1 cellular context compared by ENCODE assay signal in genomic region chr4:24805036-24805435, GRCh38.
TF ChIP-seq lines count a peak whose summit lies in the region.

No MANE protein-coding gene starts in this region.

TF ChIP-seq in HepG2, 621 proteins besides CTCF, POLR2A, EP300 and RAD21 (continued from another document):
- TF ChIP-seq, protein P1, sequence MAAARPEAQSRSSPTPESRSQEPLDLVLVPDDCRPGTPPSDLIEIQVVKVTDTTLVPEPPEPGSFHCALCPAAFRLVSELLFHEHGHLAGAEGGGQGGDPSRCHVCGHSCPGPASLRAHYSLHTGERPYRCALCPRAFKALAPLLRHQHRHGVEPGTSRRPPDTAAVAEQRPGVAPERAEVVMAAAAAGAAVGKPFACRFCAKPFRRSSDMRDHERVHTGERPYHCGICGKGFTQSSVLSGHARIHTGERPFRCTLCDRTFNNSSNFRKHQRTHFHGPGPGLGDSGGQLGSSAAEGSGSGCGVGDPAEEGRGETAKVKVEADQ (CRISPR knock-in tag; IDR thresholded peaks at IDR 0.05; ENCODE audit: borderline replicate concordance), result no peak
- TF ChIP-seq ZFP36L1 (CRISPR knock-in tag; IDR thresholded peaks at IDR 0.05) (no peak), ZNF329 (CRISPR knock-in tag; IDR thresholded peaks at IDR 0.05; ENCODE audit: low read depth) (no peak), ZNF441 (CRISPR knock-in tag; IDR thresholded peaks at IDR 0.05; ENCODE audit: borderline replicate concordance) (no peak)
